In the genomic region with DNA sequence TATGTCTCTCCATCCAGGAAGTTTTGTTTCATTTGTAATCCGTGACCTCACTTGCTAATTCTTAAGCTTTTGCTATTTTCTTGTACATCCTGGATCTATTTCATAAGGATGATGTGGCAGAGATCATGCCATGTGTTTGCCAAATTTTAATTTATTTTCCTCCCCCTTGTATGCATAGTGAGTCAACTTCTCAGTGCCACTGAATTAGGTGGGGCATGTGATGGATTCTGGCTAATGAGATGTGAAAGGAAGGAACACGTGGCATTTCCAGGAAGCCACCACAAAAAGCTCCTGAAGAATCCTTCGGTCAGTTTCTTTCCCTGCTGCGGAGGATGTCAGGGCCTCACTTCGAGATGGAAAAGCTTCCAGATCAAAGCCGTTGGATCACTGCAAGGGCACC, we compare ENCODE assay signal across 22 cellular contexts.
DNase-seq lines count a peak whose midpoint lies in the region; ATAC-seq, FAIRE-seq and TF ChIP-seq lines count a peak whose summit lies in the region.
"Had no signal": no experiment of that assay in that cellular context is flagged by ENCODE, and none has a peak within 500 bp of the region (broad histone marks: within the 10 kb centered on the region; RNA-seq: fewer than 3 reads in every experiment).

No MANE protein-coding gene starts in this region.

- TF ChIP-seq POLR2A in HepG2 (IDR thresholded peaks at IDR 0.05; ENCODE audit: insufficient read depth in 1 of 2, low read depth in 2 of 2, low read length in 2 of 2) (no peak), right lobe of liver (IDR thresholded peaks at IDR 0.05) (no peak)

- no peak overlapping the region for H3K23ac ChIP-seq in trophoblast cell (ENCODE audit: low read length)

- H3K9me3 ChIP-seq in HepG2 (ENCODE audit: low read length) (peaks cover 86% of the 10 kb centered on the region), right lobe of liver (no peaks in the 10 kb centered on the region), PC-3 (ENCODE audit: low read length) (no peaks in the 10 kb centered on the region), trophoblast cell (ENCODE audit: insufficient read depth, low read depth, low read length) (peaks cover 3% of the 10 kb centered on the region)
- H3K9me3 ChIP-seq: BE2C had no signal

- no peak for DNase-seq in HepG2 (ENCODE audit: low spot score)
- no peak for DNase-seq in right lobe of liver
- peak; percentile 87 for DNase-seq in PC-3
- peak; percentile 17 for DNase-seq in fibroblast of gingiva (ENCODE audit: low read depth)
- DNase-seq in stromal cell of bone marrow (ENCODE audit: low read depth), result peak; percentile 7
- DNase-seq in activated T-cell treated with anti-CD3 and anti-CD28 coated beads, Interleukin-2, amount 50 U/mL, for 1 hour, result no peak
- no peak for DNase-seq in trophoblast cell
- no peak for DNase-seq in ureter (ENCODE audit: low spot score)
- DNase-seq: BE2C; Karpas-422; MM.1S; NCI-H1048; NCI-H1436; NCI-H1930; NCI-H226; NCI-H510A treated with DMSO at 0.1 percent for 48 hours; NCI-H774; NK-92 treated with Interleukin-12 subunit alpha and Interleukin-12 subunit beta, amount 100 ng/mL, for 24 hours; Right ventricle myocardium superior had no signal

- 35% methylated on average over 6 of the region's 6 CpGs for WGBS in HepG2 (ENCODE audit: low lambda C conversion rate)
- 74% methylated on average over 5 of the region's 6 CpGs for WGBS in right lobe of liver (ENCODE audit: insufficient coverage, low coverage, low lambda C conversion rate, missing lambda C conversion rate)
- no CpG with 5 or more reads among the region's 6 CpGs for WGBS in trophoblast cell (ENCODE audit: extremely low coverage, insufficient coverage, insufficient read length)

- H3K27ac ChIP-seq in HepG2 (ENCODE audit: extremely low read length, insufficient read depth, low read length) (no peak overlapping the region), right lobe of liver (no peak overlapping the region), PC-3 (ENCODE audit: low read length) (peak overlapping the region; percentile 67), trophoblast cell (ENCODE audit: low read depth, low read length) (no peak overlapping the region)

- no peak overlapping the region for H2BK12ac ChIP-seq in trophoblast cell (ENCODE audit: low read length)

- ATAC-seq in HepG2, result no peak
- ATAC-seq in right lobe of liver, result no peak
- ATAC-seq in PC-3, result peak; percentile 95
- ATAC-seq: HCT116 had no signal

- H2AFZ ChIP-seq in HepG2 (ENCODE audit: low read length) (no peak overlapping the region), PC-3 (ENCODE audit: low read length) (peak overlapping the region; percentile 63), trophoblast cell (ENCODE audit: insufficient read depth, low read length, poor library complexity) (no peak overlapping the region)

- H3K27me3 ChIP-seq in HepG2 (ENCODE audit: control insufficient read depth in 1 of 2, insufficient read depth in 2 of 2, low read length in 2 of 2), result no peaks in the 10 kb centered on the region
- no peaks in the 10 kb centered on the region for H3K27me3 ChIP-seq in right lobe of liver
- no peaks in the 10 kb centered on the region for H3K27me3 ChIP-seq in PC-3 (ENCODE audit: low read length)
- H3K27me3 ChIP-seq in trophoblast cell (ENCODE audit: insufficient read depth, low read length), result no peaks in the 10 kb centered on the region
- H3K27me3 ChIP-seq: BE2C had no signal

- H3K9ac ChIP-seq in HepG2 (ENCODE audit: insufficient read depth, low read depth, low read length) (no peak overlapping the region), PC-3 (ENCODE audit: low read length) (peak overlapping the region; percentile 18; the same call in 1 of the 2 replicates), trophoblast cell (ENCODE audit: low read length) (no peak overlapping the region)

- H4K20me1 ChIP-seq in HepG2 (ENCODE audit: insufficient read depth, low read length) (no peaks in the 10 kb centered on the region), PC-3 (ENCODE audit: low read length) (no peaks in the 10 kb centered on the region)

- H3K79me2 ChIP-seq in HepG2 (ENCODE audit: insufficient read depth, low read length) (no peaks in the 10 kb centered on the region), PC-3 (ENCODE audit: low read length) (no peaks in the 10 kb centered on the region), trophoblast cell (ENCODE audit: control insufficient read depth, insufficient read depth, low read length, poor library complexity) (no peaks in the 10 kb centered on the region)

- intact Hi-C loops in HepG2 (cut with micrococcal nuclease; ENCODE audit: unreplicated experiment), result no loop called here
- intact Hi-C loops in right lobe of liver (cut with DNase I), result no loop called here
- intact Hi-C loops in PC-3 (cut with micrococcal nuclease), result no loop called here

- H3K14ac ChIP-seq in trophoblast cell (ENCODE audit: low read length), result no peak overlapping the region

- BruUV-seq in HepG2 (replicated peaks; lab: Mats Ljungman, UMichigan) (no TSS peak), PC-3 (replicated peaks; lab: Mats Ljungman, UMichigan) (no TSS peak)

- no peaks in the 10 kb centered on the region for H3K9me2 ChIP-seq in PC-3 (replicated peaks; ENCODE audit: low read length)

- POLR2A ChIA-PET in HepG2 (lab: Yijun Ruan, JAX) (no interaction called here), PC-3 (lab: Charles Lee; ENCODE audit: unreplicated experiment) (no interaction called here)

- no peak overlapping the region for H2BK5ac ChIP-seq in trophoblast cell (ENCODE audit: low read depth, low read length, poor library complexity)

- no peak for TF ChIP-seq RAD21 in HepG2 (CRISPR knock-in tag; IDR thresholded peaks at IDR 0.05)

- in situ Hi-C loops in HepG2 (cut with HindIII; ENCODE audit: extremely low pct_ligation_motif_present, low pct_unique_long_range_greater_than_20kb), result no loop called here

- no peak overlapping the region for H4K91ac ChIP-seq in trophoblast cell (ENCODE audit: low read depth, low read length)

- CTCF ChIA-PET in HepG2 (lab: Yijun Ruan, JAX; ENCODE audit: low intra/inter-chr PET ratio, low total read pairs), result no interaction called here
- CTCF ChIA-PET in PC-3 (lab: Charles Lee), result no interaction called here

- no peaks in the 10 kb centered on the region for H3F3A ChIP-seq in PC-3 (ENCODE audit: low read length, unreplicated experiment)

- H3K4me2 ChIP-seq in HepG2 (ENCODE audit: low read depth, low read length) (no peak overlapping the region), PC-3 (ENCODE audit: low read length) (0 out of 2 replicates have a peak overlapping the region, but pooled peaks have one; percentile 7), trophoblast cell (ENCODE audit: low read length) (no peak overlapping the region)

- H3K4me1 ChIP-seq in HepG2 (ENCODE audit: insufficient read depth, low read length) (no peaks in the 10 kb centered on the region), right lobe of liver (no peaks in the 10 kb centered on the region), PC-3 (ENCODE audit: insufficient read depth, low read length) (peaks cover 17% of the 10 kb centered on the region), trophoblast cell (ENCODE audit: control insufficient read depth in 1 of 2, insufficient read depth in 2 of 2, low read length in 2 of 2) (no peaks in the 10 kb centered on the region)

- no peak overlapping the region for H2AK5ac ChIP-seq in trophoblast cell (ENCODE audit: low read length)

- H3K79me1 ChIP-seq in trophoblast cell (ENCODE audit: low read length), result no peaks in the 10 kb centered on the region

- TF ChIP-seq CTCF in HepG2 (CRISPR knock-in tag; IDR thresholded peaks at IDR 0.05) (no peak), right lobe of liver (IDR thresholded peaks at IDR 0.05) (no peak), PC-3 (conservative IDR thresholded peaks at IDR 0.05; ENCODE audit: low read depth, low read length) (no peak)

- H3K4ac ChIP-seq in trophoblast cell (ENCODE audit: low read depth, low read length), result no peak overlapping the region

- H3K18ac ChIP-seq in trophoblast cell (ENCODE audit: low read length), result no peak overlapping the region

- no peak for TF ChIP-seq EP300 in HepG2 (IDR thresholded peaks at IDR 0.05; ENCODE audit: low read depth in 2 of 2, low read length in 2 of 2)
- TF ChIP-seq EP300 in HepG2 (CRISPR knock-in tag; IDR thresholded peaks at IDR 0.05; ENCODE audit: borderline replicate concordance), result no peak

- FAIRE-seq in HepG2 (lab: Jason Lieb, UNC), result no peak
- FAIRE-seq: A204.1, H1 had no signal

- H4K12ac ChIP-seq in trophoblast cell (ENCODE audit: low read depth, low read length), result no peak overlapping the region

- no peak overlapping the region for H4K8ac ChIP-seq in trophoblast cell (ENCODE audit: low read depth, low read length)

- H3K4me3 ChIP-seq in HepG2 (replicated peaks in 1 of 3; ENCODE audit: insufficient read depth in 1 of 3, low read depth in 2 of 3, low read length in 3 of 3) (no peak overlapping the region), right lobe of liver (no peak overlapping the region), PC-3 (ENCODE audit: low read length) (no peak overlapping the region), trophoblast cell (ENCODE audit: low read depth, low read length) (no peak overlapping the region)

- H3K36me3 ChIP-seq in HepG2 (replicated peaks in 1 of 2; ENCODE audit: control insufficient read depth in 1 of 2, insufficient read depth in 2 of 2, low read length in 2 of 2), result no peaks in the 10 kb centered on the region
- H3K36me3 ChIP-seq in right lobe of liver, result no peaks in the 10 kb centered on the region
- H3K36me3 ChIP-seq in PC-3 (ENCODE audit: low read depth, low read length), result no peaks in the 10 kb centered on the region
- no peaks in the 10 kb centered on the region for H3K36me3 ChIP-seq in trophoblast cell (ENCODE audit: control insufficient read depth in 1 of 2, insufficient read depth in 2 of 2, low read length in 2 of 2)
- H3K36me3 ChIP-seq: BE2C had no signal

- H2BK120ac ChIP-seq in trophoblast cell (ENCODE audit: insufficient read depth, low read length, poor library complexity), result no peak overlapping the region

TF ChIP-seq in HepG2, 621 proteins besides CTCF, POLR2A, EP300 and RAD21 (continues in another document):
- TF ChIP-seq, protein P1, sequence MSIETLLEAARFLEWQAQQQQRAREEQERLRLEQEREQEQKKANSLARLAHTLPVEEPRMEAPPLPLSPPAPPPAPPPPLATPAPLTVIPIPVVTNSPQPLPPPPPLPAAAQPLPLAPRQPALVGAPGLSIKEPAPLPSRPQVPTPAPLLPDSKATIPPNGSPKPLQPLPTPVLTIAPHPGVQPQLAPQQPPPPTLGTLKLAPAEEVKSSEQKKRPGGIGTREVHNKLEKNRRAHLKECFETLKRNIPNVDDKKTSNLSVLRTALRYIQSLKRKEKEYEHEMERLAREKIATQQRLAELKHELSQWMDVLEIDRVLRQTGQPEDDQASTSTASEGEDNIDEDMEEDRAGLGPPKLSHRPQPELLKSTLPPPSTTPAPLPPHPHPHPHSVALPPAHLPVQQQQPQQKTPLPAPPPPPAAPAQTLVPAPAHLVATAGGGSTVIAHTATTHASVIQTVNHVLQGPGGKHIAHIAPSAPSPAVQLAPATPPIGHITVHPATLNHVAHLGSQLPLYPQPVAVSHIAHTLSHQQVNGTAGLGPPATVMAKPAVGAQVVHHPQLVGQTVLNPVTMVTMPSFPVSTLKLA (IDR thresholded peaks at IDR 0.05), result peak; percentile 64

Comparison
In these comparisons a context has a peak if more than half of its experiments do, and no peak if none do; other contexts are left out.
1. DNase-seq: peak in PC-3 (single experiment), fibroblast of gingiva (single experiment) and stromal cell of bone marrow (single experiment); none in HepG2 (single experiment), right lobe of liver (0 of 3), activated T-cell treated with anti-CD3 and anti-CD28 coated beads, Interleukin-2, amount 50 U/mL, for 1 hour (single experiment), trophoblast cell (0 of 2) and ureter (single experiment).